In the genomic region with DNA sequence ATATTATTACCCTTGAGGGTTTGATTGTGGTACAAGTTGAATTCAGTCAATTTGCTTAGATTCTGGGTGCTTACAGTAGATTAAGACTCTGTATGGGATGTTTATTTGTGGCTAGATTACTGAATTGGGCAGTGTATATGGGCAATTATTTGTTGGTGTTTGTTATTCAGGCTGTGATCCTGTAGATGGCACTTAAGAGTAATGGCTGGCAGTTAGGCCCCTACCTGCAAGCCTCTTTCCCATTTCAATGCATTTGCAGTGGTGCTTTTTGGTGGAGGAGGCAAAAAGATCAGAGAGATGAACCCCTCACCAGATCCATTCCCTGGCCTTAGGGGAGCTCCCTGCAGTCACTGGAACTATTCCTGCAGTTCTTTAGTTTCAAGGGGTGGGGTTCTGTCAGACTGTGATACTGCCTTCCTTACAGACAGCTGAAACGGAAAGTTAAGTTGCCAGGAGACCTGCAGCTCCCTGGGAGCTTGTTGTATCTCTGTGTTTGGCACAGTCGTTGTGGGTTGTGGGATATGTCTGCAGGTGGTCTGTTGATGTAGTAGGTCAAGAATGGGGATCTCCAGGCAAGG, we compare ENCODE assay signal across 1 cellular context.
TF ChIP-seq lines count a peak whose summit lies in the region.

No MANE protein-coding gene starts in this region.

TF ChIP-seq in HCT116, 20 proteins besides CTCF, POLR2A, EP300 and RAD21 (continued from another document):
- TF ChIP-seq, protein P1, sequence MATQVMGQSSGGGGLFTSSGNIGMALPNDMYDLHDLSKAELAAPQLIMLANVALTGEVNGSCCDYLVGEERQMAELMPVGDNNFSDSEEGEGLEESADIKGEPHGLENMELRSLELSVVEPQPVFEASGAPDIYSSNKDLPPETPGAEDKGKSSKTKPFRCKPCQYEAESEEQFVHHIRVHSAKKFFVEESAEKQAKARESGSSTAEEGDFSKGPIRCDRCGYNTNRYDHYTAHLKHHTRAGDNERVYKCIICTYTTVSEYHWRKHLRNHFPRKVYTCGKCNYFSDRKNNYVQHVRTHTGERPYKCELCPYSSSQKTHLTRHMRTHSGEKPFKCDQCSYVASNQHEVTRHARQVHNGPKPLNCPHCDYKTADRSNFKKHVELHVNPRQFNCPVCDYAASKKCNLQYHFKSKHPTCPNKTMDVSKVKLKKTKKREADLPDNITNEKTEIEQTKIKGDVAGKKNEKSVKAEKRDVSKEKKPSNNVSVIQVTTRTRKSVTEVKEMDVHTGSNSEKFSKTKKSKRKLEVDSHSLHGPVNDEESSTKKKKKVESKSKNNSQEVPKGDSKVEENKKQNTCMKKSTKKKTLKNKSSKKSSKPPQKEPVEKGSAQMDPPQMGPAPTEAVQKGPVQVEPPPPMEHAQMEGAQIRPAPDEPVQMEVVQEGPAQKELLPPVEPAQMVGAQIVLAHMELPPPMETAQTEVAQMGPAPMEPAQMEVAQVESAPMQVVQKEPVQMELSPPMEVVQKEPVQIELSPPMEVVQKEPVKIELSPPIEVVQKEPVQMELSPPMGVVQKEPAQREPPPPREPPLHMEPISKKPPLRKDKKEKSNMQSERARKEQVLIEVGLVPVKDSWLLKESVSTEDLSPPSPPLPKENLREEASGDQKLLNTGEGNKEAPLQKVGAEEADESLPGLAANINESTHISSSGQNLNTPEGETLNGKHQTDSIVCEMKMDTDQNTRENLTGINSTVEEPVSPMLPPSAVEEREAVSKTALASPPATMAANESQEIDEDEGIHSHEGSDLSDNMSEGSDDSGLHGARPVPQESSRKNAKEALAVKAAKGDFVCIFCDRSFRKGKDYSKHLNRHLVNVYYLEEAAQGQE (IDR thresholded peaks at IDR 0.05; ENCODE audit: low read depth), result no peak
- TF ChIP-seq TCF7L2 (IDR thresholded peaks at IDR 0.05; ENCODE audit: borderline replicate concordance, extremely low read depth, insufficient read depth, insufficient read length) (no peak), SIN3A (IDR thresholded peaks at IDR 0.05; ENCODE audit: low read depth) (no peak), EZH2 (IDR thresholded peaks at IDR 0.05) (no peak), ZNF274 (IDR thresholded peaks at IDR 0.05; ENCODE audit: low read depth, low read length) (no peak), ELF1 (IDR thresholded peaks at IDR 0.05; ENCODE audit: borderline replicate concordance, low read depth) (no peak), ZFX (IDR thresholded peaks at IDR 0.05) (no peak), SP1 (IDR thresholded peaks at IDR 0.05; ENCODE audit: low read depth) (no peak), EGR1 (IDR thresholded peaks at IDR 0.05; ENCODE audit: low read depth) (no peak), CEBPB (IDR thresholded peaks at IDR 0.05; ENCODE audit: low read depth) (no peak)
- TF ChIP-seq, protein P2, sequence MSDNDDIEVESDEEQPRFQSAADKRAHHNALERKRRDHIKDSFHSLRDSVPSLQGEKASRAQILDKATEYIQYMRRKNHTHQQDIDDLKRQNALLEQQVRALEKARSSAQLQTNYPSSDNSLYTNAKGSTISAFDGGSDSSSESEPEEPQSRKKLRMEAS (IDR thresholded peaks at IDR 0.05), result no peak
- TF ChIP-seq, protein P3, sequence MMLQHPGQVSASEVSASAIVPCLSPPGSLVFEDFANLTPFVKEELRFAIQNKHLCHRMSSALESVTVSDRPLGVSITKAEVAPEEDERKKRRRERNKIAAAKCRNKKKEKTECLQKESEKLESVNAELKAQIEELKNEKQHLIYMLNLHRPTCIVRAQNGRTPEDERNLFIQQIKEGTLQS (IDR thresholded peaks at IDR 0.05), result no peak
